27 cellular contexts compared by ENCODE assay signal in genomic region chr16:51132484-51132883, GRCh38. TPM values are rescaled to one million over a fixed set of nuclear protein-coding genes. Genes with fewer than 3 reads are reported as not detected.
"Had no signal": no experiment of that assay in that cellular context is flagged by ENCODE, and none has a peak within 500 bp of the region (broad histone marks: within the 10 kb centered on the region; RNA-seq: fewer than 3 reads in every experiment).

No MANE protein-coding gene starts in this region.

- H3K9me3 ChIP-seq: SK-N-SH had no signal

- H3K9ac ChIP-seq: SK-N-SH had no signal

- H3K4me2 ChIP-seq: SK-N-SH had no signal

- H3K4me1 Mint-ChIP-seq: activated B cell treated with CpG ODN at 0.5 μM for 24 hours; activated CD4-positive, alpha-beta T cell treated with anti-CD3 and anti-CD28 coated beads, Interleukin-2, amount 10 ng/mL, durations not matched to agents 24 days and 14 days; activated CD8-positive, alpha-beta memory T cell treated with anti-CD3 and anti-CD28 coated beads, Interleukin-2, amount 10 ng/mL, durations not matched to agents 7 days and 5 days had no signal

- ATAC-seq: activated CD8-positive, alpha-beta memory T cell treated with anti-CD3 and anti-CD28 coated beads, Interleukin-2, amount 10 ng/mL, durations not matched to agents 7 days and 5 days; Panc1; Right ventricle myocardium inferior had no signal

- H3K27ac Mint-ChIP-seq: activated B cell treated with CpG ODN at 0.5 μM for 24 hours; activated CD4-positive, alpha-beta T cell treated with anti-CD3 and anti-CD28 coated beads, Interleukin-2, amount 10 ng/mL, durations not matched to agents 24 days and 14 days; activated CD8-positive, alpha-beta memory T cell treated with anti-CD3 and anti-CD28 coated beads, Interleukin-2, amount 10 ng/mL, durations not matched to agents 7 days and 5 days; activated naive CD4-positive, alpha-beta T cell treated with anti-CD3 and anti-CD28 coated beads for 36 hours; activated naive CD8-positive, alpha-beta T cell; activated T-cell treated with anti-CD3 and anti-CD28 coated beads, Interleukin-2, amount 50 U/mL, for 24 hours had no signal

- FAIRE-seq: astrocyte had no signal

- H3K36me3 Mint-ChIP-seq: activated CD8-positive, alpha-beta memory T cell treated with anti-CD3 and anti-CD28 coated beads, Interleukin-2, amount 10 ng/mL, durations not matched to agents 7 days and 5 days; activated naive CD8-positive, alpha-beta T cell had no signal

- H3K9me3 Mint-ChIP-seq: activated B cell treated with CpG ODN at 0.5 μM for 24 hours; activated CD4-positive, alpha-beta T cell treated with anti-CD3 and anti-CD28 coated beads, Interleukin-2, amount 10 ng/mL, durations not matched to agents 24 days and 14 days; activated naive CD4-positive, alpha-beta T cell treated with anti-CD3 and anti-CD28 coated beads for 36 hours had no signal

- H3K4me3 Mint-ChIP-seq: activated B cell treated with CpG ODN at 0.5 μM for 24 hours; activated CD4-positive, alpha-beta T cell treated with anti-CD3 and anti-CD28 coated beads, Interleukin-2, amount 10 ng/mL, durations not matched to agents 24 days and 14 days; activated CD8-positive, alpha-beta memory T cell treated with anti-CD3 and anti-CD28 coated beads, Interleukin-2, amount 10 ng/mL, durations not matched to agents 7 days and 5 days; activated naive CD4-positive, alpha-beta T cell treated with anti-CD3 and anti-CD28 coated beads for 36 hours; activated naive CD8-positive, alpha-beta T cell; activated T-cell treated with anti-CD3 and anti-CD28 coated beads, Interleukin-2, amount 50 U/mL, for 24 hours had no signal

- DNase-seq: activated B cell treated with CpG ODN at 0.5 μM for 24 hours; activated CD4-positive, alpha-beta T cell treated with anti-CD3 and anti-CD28 coated beads for 1 hour; activated CD4-positive, alpha-beta T cell treated with anti-CD3 and anti-CD28 coated beads, Interleukin-2, amount 10 ng/mL, durations not matched to agents 24 days and 14 days; activated CD4-positive, alpha-beta T cell treated with anti-CD3 and anti-CD28 coated beads, Interleukin-2, amount 50 U/mL, for 48 hours; activated CD8-positive, alpha-beta memory T cell treated with anti-CD3 and anti-CD28 coated beads, Interleukin-2, amount 10 ng/mL, durations not matched to agents 7 days and 5 days; activated gamma-delta T cell; activated naive CD4-positive, alpha-beta T cell treated with anti-CD3 and anti-CD28 coated beads for 36 hours; activated T-cell treated with anti-CD3 and anti-CD28 coated beads, Interleukin-2, amount 50 U/mL, for 24 hours; amygdala; Kasumi-1; KBM-7; NCI-H1105 treated with DMSO at 0.1 percent for 48 hours; NCI-H146; NCI-H187 treated with DMSO at 0.1 percent for 48 hours; NCI-H2171; NCI-H226; NCI-H510A treated with DMSO at 0.1 percent for 48 hours; NCI-H69; NK-92 treated with Interleukin-12 subunit alpha and Interleukin-12 subunit beta, amount 100 ng/mL, for 24 hours; OCI-M1; RPMI8226; SK-N-SH had no signal

RNA-seq across cellular contexts. Expression of gene SALL1, which starts 18.6 kb away (rescaled TPM):
- total RNA-seq: activated B cell treated with CpG ODN at 0.5 μM for 24 hours; activated CD4-positive, alpha-beta T cell treated with anti-CD3 and anti-CD28 coated beads, Interleukin-2, amount 10 ng/mL, durations not matched to agents 24 days and 14 days; activated CD8-positive, alpha-beta memory T cell treated with anti-CD3 and anti-CD28 coated beads, Interleukin-2, amount 10 ng/mL, durations not matched to agents 7 days and 5 days; activated naive CD4-positive, alpha-beta T cell treated with anti-CD3 and anti-CD28 coated beads for 36 hours; T-helper 1 cell treated with Interleukin-12 subunit alpha and Interleukin-12 subunit beta and Interleukin-4 antibody, amounts not matched to agents 30 ng/mL and 1 ng/mL, for 36 hours had no signal
